In the genomic region with DNA sequence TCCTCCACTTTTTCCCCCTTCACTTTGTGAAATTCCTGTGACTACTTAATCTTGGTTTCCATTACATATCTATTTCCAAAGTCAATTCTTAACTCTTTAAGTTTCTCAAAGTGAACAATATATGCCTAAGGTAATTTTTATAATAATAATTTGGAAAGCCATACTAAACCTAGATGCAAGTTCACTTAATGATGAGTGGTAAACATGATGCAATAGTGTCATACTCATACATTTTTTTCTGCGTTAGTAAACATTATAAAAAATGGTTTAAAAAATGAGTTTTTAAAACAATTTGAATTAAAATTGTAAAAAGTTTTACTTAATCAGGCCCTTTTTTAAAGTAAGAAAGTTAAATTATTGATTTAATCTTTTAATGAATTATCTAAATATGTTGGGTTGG, we compare ENCODE assay signal across 1 cellular context.
TF ChIP-seq lines count a peak whose summit lies in the region.

No MANE protein-coding gene starts in this region.

TF ChIP-seq in K562, 482 proteins besides CTCF, POLR2A, EP300 and RAD21 (continued from another document):
- TF ChIP-seq, protein P1, sequence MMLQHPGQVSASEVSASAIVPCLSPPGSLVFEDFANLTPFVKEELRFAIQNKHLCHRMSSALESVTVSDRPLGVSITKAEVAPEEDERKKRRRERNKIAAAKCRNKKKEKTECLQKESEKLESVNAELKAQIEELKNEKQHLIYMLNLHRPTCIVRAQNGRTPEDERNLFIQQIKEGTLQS (IDR thresholded peaks at IDR 0.05), result peak; percentile 8; the same call in 1 of the 2 replicates
- TF ChIP-seq, protein P1 (CRISPR knock-in tag; conservative IDR thresholded peaks at IDR 0.05), result no peak
